Comparison of ENCODE assay signal across 18 cellular contexts in genomic region chr5:56717253-56717987, GRCh38.
DNase-seq lines count a peak whose midpoint lies in the region; ATAC-seq and TF ChIP-seq lines count a peak whose summit lies in the region.
"Had no signal": no experiment of that assay in that cellular context is flagged by ENCODE, and none has a peak within 500 bp of the region (broad histone marks: within the 10 kb centered on the region; RNA-seq: fewer than 3 reads in every experiment).

No MANE protein-coding gene starts in this region.

- no peak overlapping the region for H3K9ac ChIP-seq in SK-N-SH

- H3K9me3 ChIP-seq in SK-N-SH: no peaks in the 10 kb centered on the region

- H3K27ac ChIP-seq in SK-N-SH (ENCODE audit: low read depth in 2 of 2, low read length in 1 of 2): peak overlapping the region in 1 of 2 experiments; percentile 68; a peak in 2 of 4 replicates
- H3K27ac ChIP-seq: HL-60 had no signal

- peaks cover 8% of the 10 kb centered on the region for H3K4me1 Mint-ChIP-seq in activated T-helper 17 cell treated with anti-CD3 and anti-CD28 coated beads, Interleukin-2, amount 50 U/mL, for 72 hours

- H3K9me2 ChIP-seq in SK-N-SH: no peaks in the 10 kb centered on the region

- H3K4me3 Mint-ChIP-seq in activated T-helper 17 cell treated with anti-CD3 and anti-CD28 coated beads, Interleukin-2, amount 50 U/mL, for 72 hours: peak overlapping the region; percentile 7
- H3K4me3 Mint-ChIP-seq: activated CD4-positive, alpha-beta T cell treated with anti-CD3 and anti-CD28 coated beads for 36 hours; T-helper 1 cell treated with Interleukin-12 subunit alpha and Interleukin-12 subunit beta and Interleukin-4 antibody, amounts not matched to agents 30 μg/mL and 1 μg/mL, for 36 hours had no signal

- intact Hi-C loops in left colon (cut with DNase I, micrococcal nuclease): no loop called here

- H3K4me1 ChIP-seq in SK-N-SH (ENCODE audit: control insufficient read depth in 1 of 2, insufficient read depth in 2 of 2, low read depth in 1 of 2, low read length in 1 of 2): peaks cover 0 to 33% of the 10 kb centered on the region in 2 experiments; a peak in 2 of 4 replicates

- H3F3A ChIP-seq in SK-N-SH (replicated peaks; ENCODE audit: insufficient read depth): no peaks in the 10 kb centered on the region

- no peaks in the 10 kb centered on the region for H3K79me2 ChIP-seq in SK-N-SH (ENCODE audit: insufficient read depth)

- peak; percentile 10 for DNase-seq in EH (ENCODE audit: low read depth)
- DNase-seq in fibroblast of the aortic adventitia (ENCODE audit: low read depth): peak; percentile 3
- no peak for DNase-seq in retinal pigment epithelial cell (ENCODE audit: low read depth)
- no peak for DNase-seq in SW 1271 (lab: John Stamatoyannopoulos, UW)
- no peak for DNase-seq in left colon
- DNase-seq in SK-N-SH: no peak
- DNase-seq: activated CD4-positive, alpha-beta T cell treated with anti-CD3 and anti-CD28 coated beads for 36 hours; activated T-cell treated with anti-CD3 and anti-CD28 coated beads, Interleukin-2, amount 50 U/mL, for 1 hour; GF-D8; GOT3; Karpas-422; naive B cell; NCI-H1694 treated with DMSO at 0.1 percent for 48 hours; stimulated activated CD8-positive, alpha-beta memory T cell treated with anti-CD3 and anti-CD28 coated beads, Interleukin-4, amount 100 ng/mL, for 48 hours had no signal

- H3K27ac Mint-ChIP-seq in activated T-helper 17 cell treated with anti-CD3 and anti-CD28 coated beads, Interleukin-2, amount 50 U/mL, for 72 hours: no peak overlapping the region
- H3K27ac Mint-ChIP-seq: activated CD4-positive, alpha-beta T cell treated with anti-CD3 and anti-CD28 coated beads for 36 hours; T-helper 1 cell treated with Interleukin-12 subunit alpha and Interleukin-12 subunit beta and Interleukin-4 antibody, amounts not matched to agents 30 μg/mL and 1 μg/mL, for 36 hours had no signal

- CTCF ChIA-PET in SK-N-SH (lab: Yijun Ruan, JAX): interaction anchor here (0.7 to 1.6 kb wide), 5 partner anchors 31 to 447 kb away, joined by 3 read pairs; no protein-coding TSS in a partner anchor

- no peaks in the 10 kb centered on the region for H3K36me3 ChIP-seq in SK-N-SH (replicated peaks in 1 of 2; ENCODE audit: control insufficient read depth in 1 of 2, insufficient read depth in 2 of 2, low read length in 1 of 2)

- no peaks in the 10 kb centered on the region for H3K27me3 Mint-ChIP-seq in activated T-helper 17 cell treated with anti-CD3 and anti-CD28 coated beads, Interleukin-2, amount 50 U/mL, for 72 hours
- H3K27me3 Mint-ChIP-seq: activated CD4-positive, alpha-beta T cell treated with anti-CD3 and anti-CD28 coated beads for 36 hours; naive B cell had no signal

- no peak overlapping the region for H3K4me3 ChIP-seq in fibroblast of the aortic adventitia (ENCODE audit: low read depth, low read length)
- H3K4me3 ChIP-seq in retinal pigment epithelial cell (ENCODE audit: low read length): peak overlapping the region; percentile 36
- no peak overlapping the region for H3K4me3 ChIP-seq in SK-N-SH (ENCODE audit: low read depth in 2 of 2, low read length in 1 of 2)

- H3K9me3 Mint-ChIP-seq in activated T-helper 17 cell treated with anti-CD3 and anti-CD28 coated beads, Interleukin-2, amount 50 U/mL, for 72 hours: no peaks in the 10 kb centered on the region
- H3K9me3 Mint-ChIP-seq: naive B cell; T-helper 1 cell treated with Interleukin-12 subunit alpha and Interleukin-12 subunit beta and Interleukin-4 antibody, amounts not matched to agents 30 μg/mL and 1 μg/mL, for 36 hours had no signal

- H2AFZ ChIP-seq in SK-N-SH (ENCODE audit: low read depth): no peak overlapping the region

- TF ChIP-seq CTCF in fibroblast of the aortic adventitia (IDR thresholded peaks at IDR 0.05; ENCODE audit: insufficient read depth, low read length): no peak
- TF ChIP-seq CTCF in retinal pigment epithelial cell (conservative IDR thresholded peaks at IDR 0.05; ENCODE audit: low read depth, low read length): no peak
- TF ChIP-seq CTCF in SK-N-SH (IDR thresholded peaks at IDR 0.05): no peak

- WGBS in SK-N-SH (ENCODE audit: low lambda C conversion rate): 83% methylated on average over 11 of the region's 11 CpGs

- POLR2A ChIA-PET in SK-N-SH (lab: Yijun Ruan, JAX): interaction anchor here (1.3 kb wide), 1 partner anchor 97 kb away, joined by 3 read pairs; the partner anchor contains the start of gene MAP3K1

- H4K20me1 ChIP-seq in SK-N-SH (ENCODE audit: insufficient read depth): no peaks in the 10 kb centered on the region

- no peaks in the 10 kb centered on the region for H3K27me3 ChIP-seq in SK-N-SH (ENCODE audit: insufficient read depth)

- H3K36me3 Mint-ChIP-seq in activated T-helper 17 cell treated with anti-CD3 and anti-CD28 coated beads, Interleukin-2, amount 50 U/mL, for 72 hours (ENCODE audit: low read depth): no peaks in the 10 kb centered on the region
- H3K36me3 Mint-ChIP-seq: naive B cell had no signal

- no peak for ATAC-seq in activated T-helper 17 cell treated with anti-CD3 and anti-CD28 coated beads, Interleukin-2, amount 50 U/mL, for 72 hours (replicated peaks)
- no peak for ATAC-seq in left colon
- ATAC-seq in HG02571 (IDR thresholded peaks at IDR 0.05; ENCODE audit: unreplicated experiment): no peak
- ATAC-seq: activated CD4-positive, alpha-beta T cell treated with anti-CD3 and anti-CD28 coated beads for 36 hours had no signal

- TF ChIP-seq EP300 in SK-N-SH (IDR thresholded peaks at IDR 0.05; ENCODE audit: borderline replicate concordance in 1 of 2, low read depth in 1 of 2, low read length in 1 of 2): no peak

- no peak overlapping the region for H3K4me2 ChIP-seq in SK-N-SH

- TF ChIP-seq RAD21 in SK-N-SH (IDR thresholded peaks at IDR 0.05; ENCODE audit: low read length): no peak

TF ChIP-seq in SK-N-SH, 30 proteins besides CTCF, POLR2A, EP300 and RAD21:
- TF ChIP-seq RXRA (IDR thresholded peaks at IDR 0.05; ENCODE audit: borderline replicate concordance, low read depth): no peak
- TF ChIP-seq GATA2 (CRISPR knock-in tag; IDR thresholded peaks at IDR 0.05): no peak
- TF ChIP-seq JUND (IDR thresholded peaks at IDR 0.05): no peak
- TF ChIP-seq TAF1 (IDR thresholded peaks at IDR 0.05; ENCODE audit: borderline replicate concordance, low read depth, low read length): no peak
- no peak for TF ChIP-seq FOXJ3 (CRISPR knock-in tag; IDR thresholded peaks at IDR 0.05)
- TF ChIP-seq MXI1 (IDR thresholded peaks at IDR 0.05; ENCODE audit: low read depth, low read length): no peak
- no peak for TF ChIP-seq NRF1 (IDR thresholded peaks at IDR 0.05; ENCODE audit: low read depth, low read length)

Comparison
In these comparisons a context has a peak if more than half of its experiments do, and no peak if none do; other contexts are left out.
1. DNase-seq: peak in EH (single experiment) and fibroblast of the aortic adventitia (single experiment); none in retinal pigment epithelial cell (single experiment), SW 1271 (0 of 2), left colon (0 of 2) and SK-N-SH (single experiment).